In genomic region chr4:47203593-47203992, GRCh38 we compare ENCODE assay signal across 14 cellular contexts.
"Had no signal": no experiment of that assay in that cellular context is flagged by ENCODE, and none has a peak within 500 bp of the region (broad histone marks: within the 10 kb centered on the region; RNA-seq: fewer than 3 reads in every experiment).

No MANE protein-coding gene starts in this region.

- H3K27me3 ChIP-seq: foreskin keratinocyte, neural progenitor cell, spleen, transverse colon had no signal

- H3K9me3 ChIP-seq: spleen, thoracic aorta, transverse colon had no signal

- DNase-seq: endodermal cell; erythroblast; foreskin keratinocyte; kidney glomerular epithelial cell; spleen; stimulated activated CD4-positive, alpha-beta T cell treated with anti-CD3 and anti-CD28 coated beads, Interleukin-15, amount 100 ng/mL, for 24 hours; stimulated activated CD4-positive, alpha-beta T cell treated with anti-CD3 and anti-CD28 coated beads, Interleukin-1b, Interleukin-23, amount 100 ng/mL, for 48 hours; stimulated activated CD4-positive, alpha-beta T cell treated with anti-CD3 and anti-CD28 coated beads, Interleukin-4, amount 100 ng/mL, for 24 hours; transverse colon had no signal

- H2AFZ ChIP-seq: neural progenitor cell had no signal

- H3K9ac ChIP-seq: neural progenitor cell had no signal

- H3K27ac ChIP-seq: foreskin keratinocyte, neural progenitor cell, spleen, thoracic aorta, transverse colon had no signal

- H3K4me2 ChIP-seq: neural progenitor cell had no signal

- H3K4me1 ChIP-seq: foreskin keratinocyte, neural progenitor cell, spleen, transverse colon had no signal

- H3K36me3 ChIP-seq: neural progenitor cell, spleen, thoracic aorta, transverse colon had no signal

- H3K4me3 ChIP-seq: neural progenitor cell, spleen, thoracic aorta, transverse colon had no signal

- ATAC-seq: foreskin keratinocyte; natural killer cell treated with Interleukin-12 subunit alpha and Interleukin-12 subunit beta and Interleukin-15 and Interleukin-18, amount 100 ng/mL, for 72 hours; sciatic nerve; stimulated activated memory B cell treated with anti-CD40 and anti-IgM and Interleukin-4, amounts not matched to agents 10 μg/mL and 1 μg/mL and 100 μg/mL, for 72 hours had no signal
